ENCODE assay signal across 18 cellular contexts in the genomic region with DNA sequence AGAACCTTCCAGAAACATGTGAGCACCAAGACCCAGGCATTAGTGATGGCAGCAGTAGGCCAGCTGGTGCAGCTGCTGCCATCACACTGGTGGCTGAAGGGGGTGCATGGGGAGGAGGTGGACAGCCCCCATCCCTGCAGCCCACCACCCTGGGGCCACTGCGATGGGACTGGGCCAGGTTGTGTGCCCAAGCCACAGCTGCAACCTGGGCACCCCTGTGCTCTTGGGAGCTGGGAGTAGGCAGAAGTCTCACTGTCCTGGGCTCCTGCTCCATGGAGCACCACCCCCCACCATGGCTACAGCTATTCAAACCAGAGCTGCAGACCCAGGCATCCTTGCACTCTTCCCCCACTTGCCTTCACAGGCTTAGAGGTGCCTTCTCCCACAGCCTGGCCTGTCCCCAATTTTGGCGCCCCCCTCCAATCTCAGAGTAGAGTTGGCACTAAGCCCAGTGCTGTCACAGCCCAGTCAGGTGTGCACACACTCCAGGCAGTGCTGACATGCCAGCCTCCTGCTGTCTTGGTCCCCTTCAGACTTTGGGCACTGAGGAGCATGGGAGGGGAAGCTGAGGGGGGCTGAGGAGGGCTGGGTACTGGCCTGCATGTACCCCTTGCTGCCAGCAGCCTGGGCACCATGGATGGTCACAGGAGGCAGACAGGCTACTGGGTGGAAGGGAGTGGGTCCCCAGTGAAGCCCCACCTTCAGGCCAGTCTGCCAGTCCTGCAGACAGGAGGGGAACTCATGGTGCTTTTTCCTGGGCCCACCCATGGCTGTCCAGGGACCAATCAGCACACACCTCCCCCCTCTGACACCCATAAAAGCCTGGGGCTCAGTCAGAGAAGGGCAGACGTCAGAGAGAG.
"Had no signal": no experiment of that assay in that cellular context is flagged by ENCODE, and none has a peak within 500 bp of the region (broad histone marks: within the 10 kb centered on the region; RNA-seq: fewer than 3 reads in every experiment).

No MANE protein-coding gene starts in this region.

- H3K4me1 ChIP-seq: heart left ventricle, neural progenitor cell, psoas muscle, testis, tibial nerve had no signal

- ATAC-seq: esophagus mucosa; left colon; naive thymus-derived CD8-positive, alpha-beta T cell; sciatic nerve had no signal

- H3K4me3 ChIP-seq: heart left ventricle, neural progenitor cell, psoas muscle, testis, tibial nerve had no signal

- H3K9me3 ChIP-seq: psoas muscle, testis had no signal

- H3K9me3 Mint-ChIP-seq: central memory CD8-positive, alpha-beta T cell had no signal

- H3K27ac Mint-ChIP-seq: naive thymus-derived CD8-positive, alpha-beta T cell; neural progenitor cell had no signal

- H3K36me3 ChIP-seq: heart left ventricle, neural progenitor cell, tibial nerve had no signal

- H3K4me3 Mint-ChIP-seq: central memory CD8-positive, alpha-beta T cell; naive thymus-derived CD8-positive, alpha-beta T cell; neural progenitor cell had no signal

- H3K4me1 Mint-ChIP-seq: central memory CD8-positive, alpha-beta T cell; naive thymus-derived CD8-positive, alpha-beta T cell had no signal

- DNase-seq: cortex of kidney; effector memory CD4-positive, alpha-beta T cell; heart left ventricle; hippocampal formation; left colon; mesendoderm; naive thymus-derived CD8-positive, alpha-beta T cell; psoas muscle; retina; stimulated activated CD4-positive, alpha-beta T cell treated with anti-CD3 and anti-CD28 coated beads, Interleukin-2, amount 100 ng/mL, for 24 hours; stimulated activated CD4-positive, alpha-beta T cell treated with anti-CD3 and anti-CD28 coated beads, Interleukin-4, amount 100 ng/mL, for 4 hours; stimulated activated naive CD4-positive, alpha-beta T cell treated with Interleukin-2 at 50 U/mL for 16 hours; testis had no signal

- H3K36me3 Mint-ChIP-seq: naive thymus-derived CD8-positive, alpha-beta T cell; neural progenitor cell had no signal

- H3K27me3 ChIP-seq: heart left ventricle, neural progenitor cell, testis, tibial nerve had no signal

- H3K27ac ChIP-seq: heart left ventricle, neural progenitor cell, psoas muscle, testis, tibial nerve had no signal
